Comparison of ENCODE assay signal across 29 cellular contexts in the genomic region with DNA sequence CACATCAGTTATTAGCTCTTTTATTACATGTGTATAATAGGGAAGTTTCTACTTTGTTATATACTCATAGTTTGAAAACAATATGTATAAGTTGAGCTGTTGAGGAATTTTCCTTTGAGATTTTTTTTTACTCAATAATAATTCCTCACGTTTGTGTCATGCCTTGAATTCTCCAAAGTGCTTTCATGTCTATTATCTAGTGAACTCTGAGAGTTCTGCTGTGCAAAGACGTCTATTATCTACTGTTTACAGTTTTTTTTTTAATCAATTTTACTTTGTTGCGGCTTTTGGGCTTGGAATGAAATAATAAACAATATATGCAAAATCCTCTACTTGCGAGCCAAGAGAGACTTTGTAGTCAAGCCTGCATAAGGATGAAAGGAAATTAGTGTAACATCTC.
"Had no signal": no experiment of that assay in that cellular context is flagged by ENCODE, and none has a peak within 500 bp of the region (broad histone marks: within the 10 kb centered on the region; RNA-seq: fewer than 3 reads in every experiment).

No MANE protein-coding gene starts in this region.

- H3K4me1 ChIP-seq: colonic mucosa, testis had no signal

- H3K27ac ChIP-seq: cardiac muscle cell, colonic mucosa, heart right ventricle, left ventricle myocardium inferior, ovary, prostate gland, testis, transverse colon, VCaP had no signal

- FAIRE-seq: islet of Langerhans, TTC549 had no signal

- H3K36me3 ChIP-seq: cardiac muscle cell, colonic mucosa, heart right ventricle, left ventricle myocardium inferior, ovary, prostate gland, transverse colon had no signal

- DNase-seq: activated CD4-positive, alpha-beta T cell treated with anti-CD3 and anti-CD28 coated beads for 4 hours; activated CD4-positive, alpha-beta T cell treated with anti-CD3 and anti-CD28 coated beads, Interleukin-2, amount 50 U/mL, for 4 hours; activated naive CD4-positive, alpha-beta T cell; activated T-cell treated with anti-CD3 and anti-CD28 coated beads for 4 hours; activated T-cell treated with anti-CD3 and anti-CD28 coated beads, Interleukin-2, amount 50 U/mL, for 72 hours; cerebellar nuclear complex; colonic mucosa; effector memory CD8-positive, alpha-beta T cell; foreskin fibroblast; heart right ventricle; left ventricle myocardium inferior; naive B cell; ovary; retina; stimulated activated CD4-positive, alpha-beta T cell treated with anti-CD3 and anti-CD28 coated beads, Interleukin-15, amount 100 ng/mL, for 24 hours; stimulated activated CD4-positive, alpha-beta T cell treated with anti-CD3 and anti-CD28 coated beads, Interleukin-2, amount 100 ng/mL, for 24 hours; stimulated activated naive B cell treated with anti-CD40 and anti-IgM and Interleukin-4, amounts not matched to agents 10 μg/mL and 1 μg/mL and 100 μg/mL, for 72 hours; SW 1271; T-helper 9 cell; testis; transverse colon had no signal

- H3K9me3 ChIP-seq: colonic mucosa, heart right ventricle, left ventricle myocardium inferior, ovary, prostate gland, testis, transverse colon had no signal

- H3K27me3 ChIP-seq: cardiac muscle cell, colonic mucosa, heart right ventricle, ovary, testis, transverse colon had no signal

- ATAC-seq: activated naive CD4-positive, alpha-beta T cell treated with anti-CD3 and anti-CD28 coated beads, Interleukin-2, amount 50 U/mL, for 72 hours; activated T-cell treated with anti-CD3 and anti-CD28 coated beads, Interleukin-2, amount 50 U/mL, for 72 hours; effector memory CD8-positive, alpha-beta T cell; heart right ventricle; sciatic nerve; stimulated activated naive B cell treated with anti-CD40 and anti-IgM and Interleukin-4, amounts not matched to agents 10 μg/mL and 1 μg/mL and 100 μg/mL, for 72 hours had no signal

- H3K4me3 ChIP-seq: cardiac muscle cell, colonic mucosa, heart right ventricle, left ventricle myocardium inferior, lung, ovary, prostate gland, testis, transverse colon had no signal
